In the genomic region with DNA sequence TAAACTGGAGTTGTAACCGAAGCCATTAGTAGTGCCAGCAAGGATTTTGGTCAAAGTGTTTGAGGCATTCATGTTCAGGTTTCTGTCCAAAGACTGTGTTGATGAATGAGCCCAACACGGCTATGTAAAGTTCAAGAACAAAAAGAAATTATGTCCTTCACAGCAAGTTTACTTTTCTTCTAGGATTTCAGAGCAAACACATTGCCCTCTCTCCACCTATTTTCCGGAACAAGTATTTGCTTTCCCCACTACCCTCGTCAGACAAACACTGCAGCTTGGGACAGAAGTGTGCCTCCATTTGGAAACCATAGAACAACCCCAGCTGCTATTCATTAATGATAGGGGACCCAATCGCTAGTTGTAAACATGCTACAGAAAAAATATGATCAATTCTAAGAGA, we compare ENCODE assay signal across 18 cellular contexts.
DNase-seq lines count a peak whose midpoint lies in the region; ATAC-seq and TF ChIP-seq lines count a peak whose summit lies in the region.
"Had no signal": no experiment of that assay in that cellular context is flagged by ENCODE, and none has a peak within 500 bp of the region (broad histone marks: within the 10 kb centered on the region; RNA-seq: fewer than 3 reads in every experiment).

No MANE protein-coding gene starts in this region.

- H3K4me1 ChIP-seq in breast epithelium (no peaks in the 10 kb centered on the region), mammary epithelial cell (ENCODE audit: insufficient read depth, low read length) (no peaks in the 10 kb centered on the region), mesenchymal stem cell (ENCODE audit: control insufficient read depth, insufficient read depth, low read depth, low read length) (no peaks in the 10 kb centered on the region)
- H3K4me1 ChIP-seq: testis had no signal

- H4K91ac ChIP-seq in mesenchymal stem cell (ENCODE audit: low read length) = no peak overlapping the region

- no peak overlapping the region for H3K18ac ChIP-seq in mesenchymal stem cell (ENCODE audit: low read depth in 1 of 2, low read length in 2 of 2)

- CTCF ChIA-PET in mammary epithelial cell (lab: Charles Lee; ENCODE audit: low non-redundant PET) (interaction anchor here (0.6 kb wide), 1 partner anchor 130 kb away, joined by 6 read pairs; no protein-coding TSS in a partner anchor), WTC11 (lab: Charles Lee) (interaction anchor here (0.6 kb wide), 1 partner anchor 181 kb away, joined by 3 read pairs; no protein-coding TSS in a partner anchor)

- no peaks in the 10 kb centered on the region for H3K9me3 ChIP-seq in breast epithelium
- no peaks in the 10 kb centered on the region for H3K9me3 ChIP-seq in mammary epithelial cell (replicated peaks; ENCODE audit: insufficient read depth, low read length)
- no peaks in the 10 kb centered on the region for H3K9me3 ChIP-seq in mesenchymal stem cell (ENCODE audit: control insufficient read depth, low read length)
- H3K9me3 ChIP-seq: SJSA1, testis had no signal

- H4K20me1 ChIP-seq in mammary epithelial cell (ENCODE audit: insufficient read depth, low read length) = no peaks in the 10 kb centered on the region

- no peak overlapping the region for H2AFZ ChIP-seq in mammary epithelial cell (ENCODE audit: low read depth, low read length)
- no peak overlapping the region for H2AFZ ChIP-seq in mesenchymal stem cell (ENCODE audit: low read depth, low read length)

- H2AK5ac ChIP-seq in mesenchymal stem cell (ENCODE audit: low read length, severe bottlenecking) = no peak overlapping the region

- no peak overlapping the region for H3K23ac ChIP-seq in mesenchymal stem cell (ENCODE audit: low read length in 2 of 2)

- H3K27ac Mint-ChIP-seq in WTC11 = peak overlapping the region; percentile 10
- peak overlapping the region; percentile 30 for H3K27ac Mint-ChIP-seq in type B pancreatic cell
- H3K27ac Mint-ChIP-seq: activated naive CD8-positive, alpha-beta T cell treated with anti-CD3 and anti-CD28 coated beads, Interleukin-2, amount 50 U/mL, for 24 hours had no signal

- 95% methylated on average over 5 of the region's 5 CpGs for WGBS in mammary epithelial cell (ENCODE audit: low coverage, missing lambda C conversion rate)
- WGBS in mesenchymal stem cell = 89% methylated on average over 4 of the region's 5 CpGs

- H3K4me1 Mint-ChIP-seq in WTC11 = peaks cover 24% of the 10 kb centered on the region
- H3K4me1 Mint-ChIP-seq in type B pancreatic cell (ENCODE audit: unreplicated experiment) = peaks cover 42% of the 10 kb centered on the region

- no peak overlapping the region for H2BK15ac ChIP-seq in mesenchymal stem cell (ENCODE audit: low read depth, poor library complexity, severe bottlenecking)

- H3K4me3 Mint-ChIP-seq in WTC11 (no peak overlapping the region), type B pancreatic cell (peak overlapping the region; percentile 46)
- H3K4me3 Mint-ChIP-seq: activated naive CD8-positive, alpha-beta T cell treated with anti-CD3 and anti-CD28 coated beads, Interleukin-2, amount 50 U/mL, for 24 hours; neural crest cell had no signal

- ATAC-seq in WTC11 = no peak; the same call in 1 of the 2 replicates
- no peak for ATAC-seq in GM19023 (IDR thresholded peaks at IDR 0.05; ENCODE audit: unreplicated experiment)
- ATAC-seq: activated naive CD8-positive, alpha-beta T cell treated with anti-CD3 and anti-CD28 coated beads, Interleukin-2, amount 50 U/mL, for 24 hours; right cardiac atrium had no signal

- DNase-seq in breast epithelium (ENCODE audit: low spot score in 2 of 2) (no peak), mammary epithelial cell (no peak), WTC11 (ENCODE audit: low spot score) (no peak), mesenchymal stem cell (no peak), type B pancreatic cell (ENCODE audit: extremely low spot score, unreplicated experiment) (no peak), putamen (ENCODE audit: low spot score) (no peak), CD1c-positive myeloid dendritic cell (ENCODE audit: extremely low spot score) (no peak)
- DNase-seq: activated CD4-positive, alpha-beta T cell treated with anti-CD3 and anti-CD28 coated beads, Interleukin-2, amount 50 U/mL, for 1 hour; activated naive CD8-positive, alpha-beta T cell treated with anti-CD3 and anti-CD28 coated beads, Interleukin-2, amount 50 U/mL, for 24 hours; COR-L47; Karpas-422; NCI-H1436; right cardiac atrium; testis had no signal

- no peak overlapping the region for H2BK120ac ChIP-seq in mesenchymal stem cell (ENCODE audit: low read depth, low read length)

- TF ChIP-seq CTCF in breast epithelium (IDR thresholded peaks at IDR 0.05) = no peak
- no peak for TF ChIP-seq CTCF in mammary epithelial cell (conservative IDR thresholded peaks at IDR 0.05 in 1 of 2, IDR thresholded peaks at IDR 0.05 in 1 of 2; ENCODE audit: extremely low read depth in 1 of 2, insufficient read depth in 1 of 2, low read depth in 1 of 2, low read length in 2 of 2)
- no peak for TF ChIP-seq CTCF in WTC11 (IDR thresholded peaks at IDR 0.05)
- TF ChIP-seq CTCF in type B pancreatic cell (conservative IDR thresholded peaks at IDR 0.05) = no peak

- no peak overlapping the region for H2BK5ac ChIP-seq in mesenchymal stem cell (ENCODE audit: low read depth, low read length, poor library complexity, severe bottlenecking)

- intact Hi-C loops in breast epithelium (cut with DNase I; ENCODE audit: low total_unique reads) (no loop called here), mammary epithelial cell (cut with micrococcal nuclease) (no loop called here)

- H3K27ac ChIP-seq in breast epithelium = peak overlapping the region; percentile 4 to 34
- H3K27ac ChIP-seq in mammary epithelial cell (ENCODE audit: insufficient read depth, low read depth, low read length) = no peak overlapping the region
- no peak overlapping the region for H3K27ac ChIP-seq in mesenchymal stem cell (ENCODE audit: low read length, poor library complexity, severe bottlenecking)
- H3K27ac ChIP-seq: SJSA1, testis had no signal

- no peaks in the 10 kb centered on the region for H3K36me3 Mint-ChIP-seq in WTC11
- H3K36me3 Mint-ChIP-seq in type B pancreatic cell = no peaks in the 10 kb centered on the region

- no peak overlapping the region for H4K8ac ChIP-seq in mesenchymal stem cell (ENCODE audit: low read length)

- no peaks in the 10 kb centered on the region for H3K79me2 ChIP-seq in mammary epithelial cell (ENCODE audit: insufficient read depth, low read length)

- no peaks in the 10 kb centered on the region for H3K27me3 Mint-ChIP-seq in WTC11 (ENCODE audit: low read depth)
- no peaks in the 10 kb centered on the region for H3K27me3 Mint-ChIP-seq in type B pancreatic cell
- H3K27me3 Mint-ChIP-seq: activated naive CD8-positive, alpha-beta T cell treated with anti-CD3 and anti-CD28 coated beads, Interleukin-2, amount 50 U/mL, for 24 hours had no signal

- POLR2A ChIA-PET in WTC11 (lab: Charles Lee) = no interaction called here

- no peak overlapping the region for H3K4me3 ChIP-seq in breast epithelium
- no peak overlapping the region for H3K4me3 ChIP-seq in mammary epithelial cell (replicated peaks in 1 of 3; ENCODE audit: insufficient read depth in 1 of 3, low read depth in 2 of 3, low read length in 3 of 3)
- H3K4me3 ChIP-seq in mesenchymal stem cell (ENCODE audit: insufficient read depth in 1 of 2, low read depth in 1 of 2, low read length in 2 of 2) = no peak overlapping the region
- H3K4me3 ChIP-seq: lung, SJSA1, testis had no signal

- H3K9me3 Mint-ChIP-seq in WTC11 (no peaks in the 10 kb centered on the region), type B pancreatic cell (no peaks in the 10 kb centered on the region)
- H3K9me3 Mint-ChIP-seq: activated naive CD8-positive, alpha-beta T cell treated with anti-CD3 and anti-CD28 coated beads, Interleukin-2, amount 50 U/mL, for 24 hours; neural crest cell had no signal

- no peak for TF ChIP-seq POLR2A in breast epithelium (IDR thresholded peaks at IDR 0.05)

- H3K79me1 ChIP-seq in mesenchymal stem cell (replicated peaks; ENCODE audit: low read length, poor library complexity, severe bottlenecking) = no peaks in the 10 kb centered on the region

- BruUV-seq in mammary epithelial cell (replicated peaks; lab: Mats Ljungman, UMichigan) = no TSS peak

- H3K4me2 ChIP-seq in mammary epithelial cell (ENCODE audit: insufficient read depth, low read depth, low read length) (no peak overlapping the region), mesenchymal stem cell (ENCODE audit: low read length, poor library complexity, severe bottlenecking) (no peak overlapping the region)

- H3K14ac ChIP-seq in mesenchymal stem cell (ENCODE audit: low read length in 2 of 2) = no peak overlapping the region

- H3K36me3 ChIP-seq in breast epithelium (no peaks in the 10 kb centered on the region), mammary epithelial cell (ENCODE audit: insufficient read depth, low read length) (no peaks in the 10 kb centered on the region), mesenchymal stem cell (ENCODE audit: control insufficient read depth in 1 of 2, insufficient read depth in 2 of 2, low read depth in 1 of 2, low read length in 2 of 2) (no peaks in the 10 kb centered on the region)
- H3K36me3 ChIP-seq: SJSA1 had no signal

- H3K9ac ChIP-seq in mammary epithelial cell (ENCODE audit: insufficient read depth, low read length) (no peak overlapping the region), mesenchymal stem cell (ENCODE audit: low read length) (peak overlapping the region; percentile 82)

- dilution Hi-C loops in mammary epithelial cell (cut with HindIII; ENCODE audit: low sequenced_read_pairs) = no loop called here

- no peak overlapping the region for H3K4ac ChIP-seq in mesenchymal stem cell (ENCODE audit: low read depth in 1 of 2, low read length in 2 of 2)

- H2BK12ac ChIP-seq in mesenchymal stem cell (ENCODE audit: low read length in 2 of 2) = no peak overlapping the region

- in situ Hi-C loops in mammary epithelial cell (cut with MboI; ENCODE audit: low sequenced_read_pairs in 2 of 2) = no loop called here

- H3K27me3 ChIP-seq in breast epithelium = no peaks in the 10 kb centered on the region
- H3K27me3 ChIP-seq in mammary epithelial cell (ENCODE audit: insufficient read depth, low read length) = no peaks in the 10 kb centered on the region
- no peaks in the 10 kb centered on the region for H3K27me3 ChIP-seq in mesenchymal stem cell (ENCODE audit: control insufficient read depth in 1 of 2, insufficient read depth in 1 of 2, low read length in 2 of 2)
- H3K27me3 ChIP-seq: testis had no signal

TF ChIP-seq in WTC11, 78 proteins besides CTCF, POLR2A, EP300 and RAD21 (continues in another document):
- TF ChIP-seq MYBL2 (CRISPR knock-in tag; IDR thresholded peaks at IDR 0.05) = no peak

Comparison
In these comparisons a context has a peak if more than half of its experiments do, and no peak if none do; other contexts are left out.
1. H3K27ac ChIP-seq: peak in breast epithelium (2 of 2); none in mammary epithelial cell (single experiment) and mesenchymal stem cell (single experiment).